Comparison of ENCODE assay signal across 10 cellular contexts in genomic region chr16:72938426-72939164, GRCh38.
DNase-seq lines count a peak whose midpoint lies in the region; ATAC-seq and TF ChIP-seq lines count a peak whose summit lies in the region.
"Had no signal": no experiment of that assay in that cellular context is flagged by ENCODE, and none has a peak within 500 bp of the region (broad histone marks: within the 10 kb centered on the region; RNA-seq: fewer than 3 reads in every experiment).

No MANE protein-coding gene starts in this region.

- no peaks in the 10 kb centered on the region for H3K9me2 ChIP-seq in Karpas-422 (replicated peaks; ENCODE audit: insufficient read depth, low read length)

- peak; percentile 16 for DNase-seq in NCI-H2196 (lab: John Stamatoyannopoulos, UW; ENCODE audit: unreplicated experiment)
- no peak for DNase-seq in NCI-H2196 treated with DMSO at 0.1 percent for 48 hours (lab: John Stamatoyannopoulos, UW; ENCODE audit: unreplicated experiment)
- peak; percentile 83 to 84 for DNase-seq in uterus
- no peak for DNase-seq in DMS153 (lab: John Stamatoyannopoulos, UW)
- no peak for DNase-seq in Karpas-422

- intact Hi-C loops in uterus (cut with DNase I; ENCODE audit: low total_unique reads) = no loop called here

- ATAC-seq in esophagus mucosa (peak; percentile 76), GM18873 (IDR thresholded peaks at IDR 0.05; ENCODE audit: low FRiP score, unreplicated experiment) (no peak)

- H3K4me2 ChIP-seq in Karpas-422 (ENCODE audit: low read depth, low read length, poor library complexity, severe bottlenecking) = no peak overlapping the region

- H3K4me1 ChIP-seq in muscle layer of duodenum (ENCODE audit: control insufficient read depth in 1 of 2, insufficient read depth in 2 of 2, low read length in 2 of 2) (peaks cover 0 to 4% of the 10 kb centered on the region in 2 donors), uterus (peaks cover 0 to 7% of the 10 kb centered on the region in 2 donors), Karpas-422 (ENCODE audit: low read length) (no peaks in the 10 kb centered on the region)

- H3K27ac ChIP-seq in muscle layer of duodenum (ENCODE audit: low read length) (peak overlapping the region; percentile 50), uterus (peak overlapping the region; percentile 80 to 81), Karpas-422 (ENCODE audit: low read length) (no peak overlapping the region)
- H3K27ac ChIP-seq: neutrophil had no signal

- H3K79me2 ChIP-seq in Karpas-422 (ENCODE audit: low read length) = no peaks in the 10 kb centered on the region

- TF ChIP-seq POLR2A in uterus (IDR thresholded peaks at IDR 0.05) = no peak

- H3K9ac ChIP-seq in Karpas-422 (ENCODE audit: low read length) = no peak overlapping the region
- H3K9ac ChIP-seq: BLaER1 treated with 17β-estradiol and CSF1 and Interleukin-3, amounts not matched to agents 10 nM and 100 nM had no signal

- TF ChIP-seq CTCF in uterus (IDR thresholded peaks at IDR 0.05) = no peak

- no peaks in the 10 kb centered on the region for H3K9me3 ChIP-seq in muscle layer of duodenum (ENCODE audit: control insufficient read depth in 1 of 2, low read length in 2 of 2)
- no peaks in the 10 kb centered on the region for H3K9me3 ChIP-seq in uterus
- H3K9me3 ChIP-seq in Karpas-422 (ENCODE audit: low read length) = no peaks in the 10 kb centered on the region
- H3K9me3 ChIP-seq: BLaER1 treated with 17β-estradiol and CSF1 and Interleukin-3, amounts not matched to agents 10 nM and 100 nM; neutrophil had no signal

- H3K36me3 ChIP-seq in muscle layer of duodenum (ENCODE audit: control insufficient read depth in 1 of 2, insufficient read depth in 2 of 2, low read length in 2 of 2) (no peaks in the 10 kb centered on the region), uterus (no peaks in the 10 kb centered on the region), Karpas-422 (ENCODE audit: insufficient read depth, low read length) (no peaks in the 10 kb centered on the region)
- H3K36me3 ChIP-seq: neutrophil had no signal

- no peak overlapping the region for H3K4me3 ChIP-seq in muscle layer of duodenum (ENCODE audit: low read depth in 1 of 2, low read length in 2 of 2)
- H3K4me3 ChIP-seq in uterus = no peak overlapping the region
- H3K4me3 ChIP-seq in Karpas-422 (ENCODE audit: low read length) = no peak overlapping the region
- H3K4me3 ChIP-seq: BLaER1 treated with 17β-estradiol and CSF1 and Interleukin-3, amounts not matched to agents 10 nM and 100 nM had no signal

- no peaks in the 10 kb centered on the region for H4K20me1 ChIP-seq in Karpas-422 (ENCODE audit: insufficient read depth, low read depth, low read length)

- H2AFZ ChIP-seq in Karpas-422 (ENCODE audit: low read length) = no peak overlapping the region

- no peaks in the 10 kb centered on the region for H3K27me3 ChIP-seq in muscle layer of duodenum (ENCODE audit: low read depth, low read length)
- H3K27me3 ChIP-seq in uterus = no peaks in the 10 kb centered on the region
- no peaks in the 10 kb centered on the region for H3K27me3 ChIP-seq in Karpas-422 (ENCODE audit: low read length)
- H3K27me3 ChIP-seq: BLaER1 treated with 17β-estradiol and CSF1 and Interleukin-3, amounts not matched to agents 10 nM and 100 nM had no signal

Comparison
In these comparisons a context has a peak if more than half of its experiments do, and no peak if none do; other contexts are left out.
1. DNase-seq: peak in NCI-H2196 (single experiment) and uterus (2 of 2); none in NCI-H2196 treated with DMSO at 0.1 percent for 48 hours (single experiment), DMS153 (single experiment) and Karpas-422 (single experiment).